13 cellular contexts compared by ENCODE assay signal in genomic region chr9:1267141-1267570, GRCh38.
DNase-seq lines count a peak whose midpoint lies in the region; ATAC-seq, FAIRE-seq and TF ChIP-seq lines count a peak whose summit lies in the region.
"Had no signal": no experiment of that assay in that cellular context is flagged by ENCODE, and none has a peak within 500 bp of the region (broad histone marks: within the 10 kb centered on the region; RNA-seq: fewer than 3 reads in every experiment).

No MANE protein-coding gene starts in this region.

- no peak for TF ChIP-seq CTCF in foreskin keratinocyte (conservative IDR thresholded peaks at IDR 0.05)
- TF ChIP-seq CTCF in kidney (IDR thresholded peaks at IDR 0.05; ENCODE audit: borderline replicate concordance, extremely low read depth, insufficient read depth) = no peak

- DNase-seq in foreskin keratinocyte = no peak
- DNase-seq in kidney = no peak
- DNase-seq in COLO668 (lab: John Stamatoyannopoulos, UW; ENCODE audit: unreplicated experiment) = no peak
- no peak for DNase-seq in H7
- DNase-seq: activated CD4-positive, alpha-beta T cell treated with anti-CD3 and anti-CD28 coated beads for 48 hours; MM.1S; NCI-H69 had no signal

- no peaks in the 10 kb centered on the region for H3K36me3 ChIP-seq in kidney (ENCODE audit: control insufficient read depth in 1 of 2, insufficient read depth in 2 of 2, low read length in 2 of 2)
- no peaks in the 10 kb centered on the region for H3K36me3 ChIP-seq in H7 (replicated peaks; ENCODE audit: control insufficient read depth, insufficient read depth, low read length)

- no peaks in the 10 kb centered on the region for H3K4me1 ChIP-seq in foreskin keratinocyte
- no peaks in the 10 kb centered on the region for H3K4me1 ChIP-seq in kidney (ENCODE audit: control insufficient read depth in 1 of 2, insufficient read depth in 1 of 2, low read depth in 1 of 2, low read length in 2 of 2)

- no peak for FAIRE-seq in kidney (lab: Jason Lieb, UNC)
- FAIRE-seq: keratinocyte had no signal

- no peaks in the 10 kb centered on the region for H3K27me3 ChIP-seq in foreskin keratinocyte
- H3K27me3 ChIP-seq in H7 (ENCODE audit: control insufficient read depth, insufficient read depth, low read length) = no peaks in the 10 kb centered on the region

- ATAC-seq in GM18907 (IDR thresholded peaks at IDR 0.05; ENCODE audit: unreplicated experiment) (peak; percentile 91), GM21576 (IDR thresholded peaks at IDR 0.05; ENCODE audit: unreplicated experiment) (peak; percentile 76), HG03175 (IDR thresholded peaks at IDR 0.05; ENCODE audit: unreplicated experiment) (peak; percentile 94), esophagus mucosa (peak; percentile 50), foreskin keratinocyte (no peak)

- H3K4me3 ChIP-seq in kidney (ENCODE audit: low read length in 2 of 2) (no peak overlapping the region), H7 (ENCODE audit: insufficient read depth, low read depth, low read length) (no peak overlapping the region)
- H3K4me3 ChIP-seq: SK-N-MC had no signal

- no peaks in the 10 kb centered on the region for H3K9me3 ChIP-seq in kidney (ENCODE audit: control insufficient read depth in 1 of 2, low read length in 2 of 2)

- no peak overlapping the region for H3K9ac ChIP-seq in kidney (ENCODE audit: low read length in 2 of 2)

- intact Hi-C loops in kidney (cut with DNase I) = no loop called here

- H3K27ac ChIP-seq in foreskin keratinocyte (no peak overlapping the region), kidney (ENCODE audit: low read depth in 2 of 2, low read length in 2 of 2) (no peak overlapping the region)
- H3K27ac ChIP-seq: SK-N-MC had no signal
